Comparison of ENCODE assay signal across 31 cellular contexts in genomic region chr12:70667253-70667652, GRCh38. TPM values are rescaled to one million over a fixed set of nuclear protein-coding genes. Genes with fewer than 3 reads are reported as not detected.
DNase-seq lines count a peak whose midpoint lies in the region; ATAC-seq, FAIRE-seq and TF ChIP-seq lines count a peak whose summit lies in the region.
"Had no signal": no experiment of that assay in that cellular context is flagged by ENCODE, and none has a peak within 500 bp of the region (broad histone marks: within the 10 kb centered on the region; RNA-seq: fewer than 3 reads in every experiment).

No MANE protein-coding gene starts in this region.

- H3K4me3 ChIP-seq in HepG2 (replicated peaks in 1 of 3; ENCODE audit: insufficient read depth in 1 of 3, low read depth in 2 of 3, low read length in 3 of 3) (no peak overlapping the region), right lobe of liver (no peak overlapping the region), IMR-90 (ENCODE audit: insufficient read depth, low read depth, low read length) (no peak overlapping the region), H1 (ENCODE audit: extremely low read depth in 1 of 4, insufficient read depth in 2 of 4, low read depth in 3 of 4, low read length in 4 of 4) (no peak overlapping the region), neuronal stem cell (ENCODE audit: low read length in 2 of 2) (no peak overlapping the region), endodermal cell (ENCODE audit: low read length) (no peak overlapping the region)
- H3K4me3 ChIP-seq: BLaER1, GM12878 had no signal

- no peak overlapping the region for H3K56ac ChIP-seq in IMR-90 (ENCODE audit: extremely low read depth, insufficient read depth, low read length)
- H3K56ac ChIP-seq in H1 (replicated peaks; ENCODE audit: insufficient read length, low read depth, low read length), result no peak overlapping the region

- in situ Hi-C loops in HepG2 (cut with HindIII; ENCODE audit: extremely low pct_ligation_motif_present, low pct_unique_long_range_greater_than_20kb), result no loop called here
- in situ Hi-C loops in IMR-90 (cut with MboI; ENCODE audit: low sequenced_read_pairs), result no loop called here

- H3K4me1 ChIP-seq in HepG2 (ENCODE audit: insufficient read depth, low read length) (no peaks in the 10 kb centered on the region), right lobe of liver (no peaks in the 10 kb centered on the region), IMR-90 (ENCODE audit: control insufficient read depth, insufficient read depth, low read length) (no peaks in the 10 kb centered on the region), H1 (replicated peaks in 1 of 4; ENCODE audit: control insufficient read depth in 3 of 4, insufficient read depth in 4 of 4, low read length in 3 of 4) (peaks cover 0 to 8% (median 5%) of the 10 kb centered on the region in 4 experiments; a peak in 5 of 7 replicates), neuronal stem cell (ENCODE audit: control insufficient read depth in 2 of 2, insufficient read depth in 1 of 2, low read depth in 1 of 2, low read length in 2 of 2) (peaks cover 0 to 9% of the 10 kb centered on the region in 2 donors), endodermal cell (ENCODE audit: control insufficient read depth, insufficient read depth, low read length) (no peaks in the 10 kb centered on the region)
- H3K4me1 ChIP-seq: BLaER1 had no signal

- FAIRE-seq in HepG2 (lab: Jason Lieb, UNC) (no peak), H1 (lab: Jason Lieb, UNC) (no peak)
- FAIRE-seq: GM12878, GM12892, GM18507, GM19239 had no signal

- POLR2A ChIA-PET in HepG2 (lab: Yijun Ruan, JAX) (no interaction called here), IMR-90 (lab: Charles Lee; ENCODE audit: unreplicated experiment) (no interaction called here), H1 (lab: Charles Lee; ENCODE audit: partially characterized antibody) (no interaction called here)

- TF ChIP-seq EP300 in HepG2 (IDR thresholded peaks at IDR 0.05; ENCODE audit: low read depth in 2 of 2, low read length in 2 of 2) (no peak), HepG2 (CRISPR knock-in tag; IDR thresholded peaks at IDR 0.05; ENCODE audit: borderline replicate concordance) (no peak), H1 (IDR thresholded peaks at IDR 0.05; ENCODE audit: borderline replicate concordance in 1 of 2, low read depth in 2 of 2, low read length in 2 of 2) (no peak)

- H3K18ac ChIP-seq in IMR-90 (ENCODE audit: low read depth, low read length) (no peak overlapping the region), H1 (ENCODE audit: extremely low read depth, low read length) (no peak overlapping the region), neuronal stem cell (ENCODE audit: low read length) (no peak overlapping the region)

- H3K9ac ChIP-seq in HepG2 (ENCODE audit: insufficient read depth, low read depth, low read length) (no peak overlapping the region), IMR-90 (ENCODE audit: low read depth, low read length) (no peak overlapping the region), H1 (replicated peaks in 1 of 4; ENCODE audit: extremely low read depth in 1 of 4, low read depth in 3 of 4, low read length in 3 of 4) (no peak overlapping the region), neuronal stem cell (ENCODE audit: low read depth, low read length, poor library complexity) (no peak overlapping the region), endodermal cell (ENCODE audit: extremely low read depth, low read length, poor library complexity, severe bottlenecking) (no peak overlapping the region)
- H3K9ac ChIP-seq: BLaER1 had no signal

- H2BK20ac ChIP-seq in IMR-90 (ENCODE audit: low read depth, low read length), result no peak overlapping the region
- 0 out of 2 replicates have a peak overlapping the region, but pooled peaks have one; percentile 72 for H2BK20ac ChIP-seq in H1 (ENCODE audit: low read length)

- H3K79me1 ChIP-seq in IMR-90 (ENCODE audit: low read depth in 1 of 2, low read length in 2 of 2) (no peaks in the 10 kb centered on the region), H1 (ENCODE audit: low read depth, low read length) (no peaks in the 10 kb centered on the region), neuronal stem cell (ENCODE audit: low read depth, low read length) (no peaks in the 10 kb centered on the region)

- H2BK15ac ChIP-seq in IMR-90 (ENCODE audit: low read depth, low read length) (no peak overlapping the region), H1 (ENCODE audit: low read length) (no peak overlapping the region; the same call in 1 of the 2 replicates), neuronal stem cell (ENCODE audit: low read length) (no peak overlapping the region)

- H2AK9ac ChIP-seq in IMR-90 (replicated peaks; ENCODE audit: low read depth, low read length, poor library complexity), result peak overlapping the region; percentile 13

- intact Hi-C loops in HepG2 (cut with micrococcal nuclease; ENCODE audit: unreplicated experiment), result no loop called here
- intact Hi-C loops in right lobe of liver (cut with DNase I), result no loop called here
- intact Hi-C loops in IMR-90 (cut with micrococcal nuclease), result no loop called here

- H2BK5ac ChIP-seq in IMR-90 (ENCODE audit: low read depth, low read length, poor library complexity, severe bottlenecking) (no peak overlapping the region), H1 (ENCODE audit: low read depth, low read length) (no peak overlapping the region), neuronal stem cell (ENCODE audit: low read length) (no peak overlapping the region)

- no peaks in the 10 kb centered on the region for H4K20me1 ChIP-seq in HepG2 (ENCODE audit: insufficient read depth, low read length)
- H4K20me1 ChIP-seq in IMR-90 (ENCODE audit: insufficient read depth, low read length), result no peaks in the 10 kb centered on the region
- no peaks in the 10 kb centered on the region for H4K20me1 ChIP-seq in H1 (replicated peaks in 1 of 2; ENCODE audit: control insufficient read depth in 1 of 2, insufficient read depth in 2 of 2, low read length in 2 of 2)
- H4K20me1 ChIP-seq: BLaER1 had no signal

- ATAC-seq in HepG2 (no peak), right lobe of liver (no peak), IMR-90 (ENCODE audit: low read depth) (no peak)
- ATAC-seq: GM12878 had no signal

- H3K4me2 ChIP-seq in HepG2 (ENCODE audit: low read depth, low read length), result no peak overlapping the region
- H3K4me2 ChIP-seq in IMR-90 (ENCODE audit: low read depth, low read length), result no peak overlapping the region
- no peak overlapping the region for H3K4me2 ChIP-seq in H1 (ENCODE audit: insufficient read depth in 1 of 2, low read depth in 2 of 2, low read length in 2 of 2)
- H3K4me2 ChIP-seq in neuronal stem cell (ENCODE audit: insufficient read depth, low read length, poor library complexity, severe bottlenecking), result no peak overlapping the region
- H3K4me2 ChIP-seq: BLaER1 had no signal

- WGBS in HepG2 (ENCODE audit: low lambda C conversion rate), result 25% methylated on average over 2 of the region's 2 CpGs
- WGBS in right lobe of liver (ENCODE audit: insufficient coverage, low coverage, low lambda C conversion rate, missing lambda C conversion rate), result 35% methylated on average over 2 of the region's 2 CpGs
- 71% methylated on average over 1 of the region's 2 CpGs; no CpG with 5 or more reads in 1 of the 2 experiments for WGBS in IMR-90 (ENCODE audit: extremely low coverage in 2 of 2, insufficient read length in 1 of 2), 2 experiments
- 93% methylated on average over 2 of the region's 2 CpGs; no CpG with 5 or more reads in 1 of the 2 experiments for WGBS in H1 (ENCODE audit: extremely low coverage in 1 of 2, insufficient coverage in 1 of 2, insufficient read length in 1 of 2, insufficient replicate concordance in 2 of 2, low coverage in 1 of 2, low lambda C conversion rate in 2 of 2, missing lambda C conversion rate in 1 of 2), 2 experiments
- WGBS in neuronal stem cell (ENCODE audit: extremely low coverage in 2 of 2, insufficient read length in 2 of 2, insufficient replicate concordance in 1 of 2), 2 donors, result no CpG with 5 or more reads among the region's 2 CpGs
- 92% methylated on average over 2 of the region's 2 CpGs; no CpG with 5 or more reads in 1 of the 2 experiments for WGBS in endodermal cell (ENCODE audit: insufficient coverage in 1 of 2, insufficient read length in 1 of 2), 2 experiments

- H3K9me1 ChIP-seq in IMR-90 (ENCODE audit: insufficient read depth, low read length), result no peaks in the 10 kb centered on the region

- H2BK120ac ChIP-seq in IMR-90 (ENCODE audit: low read depth, low read length) (no peak overlapping the region), H1 (replicated peaks; ENCODE audit: low read depth, low read length) (no peak overlapping the region), neuronal stem cell (ENCODE audit: low read depth, low read length) (no peak overlapping the region)

- no peak overlapping the region for H3K14ac ChIP-seq in IMR-90 (replicated peaks; ENCODE audit: low read depth, low read length)
- H3K14ac ChIP-seq in H1 (ENCODE audit: insufficient read length), result no peak overlapping the region
- no peak overlapping the region for H3K14ac ChIP-seq in neuronal stem cell (ENCODE audit: low read length)

- DNase-seq in HepG2 (ENCODE audit: low spot score) (no peak), right lobe of liver (no peak), IMR-90 (no peak), H1 (ENCODE audit: low read depth in 1 of 2, low spot score in 2 of 2) (no peak), neuronal stem cell (ENCODE audit: low spot score) (no peak), endodermal cell (no peak), NCI-H128 (lab: John Stamatoyannopoulos, UW; ENCODE audit: unreplicated experiment) (no peak)
- DNase-seq in activated CD4-positive, alpha-beta T cell treated with anti-CD3 and anti-CD28 coated beads, Interleukin-2, amount 50 U/mL, for 48 hours, result no peak
- DNase-seq: ACHN; BE2C; C1 segment of cervical spinal cord; CD4-positive, alpha-beta memory T cell; CD4-positive, CD25-positive, alpha-beta regulatory T cell; CD8-positive, alpha-beta memory T cell; COR-L47; DMS 273 treated with DMSO at 0.1 percent for 48 hours; DMS153; DMS53; DMS79; DND-41; EL; GDM1 had no signal

- BruUV-seq in HepG2 (replicated peaks; lab: Mats Ljungman, UMichigan) (no TSS peak), IMR-90 (replicated peaks; lab: Mats Ljungman, UMichigan) (no TSS peak)

- no peaks in the 10 kb centered on the region for H3K27me3 ChIP-seq in HepG2 (ENCODE audit: control insufficient read depth in 1 of 2, insufficient read depth in 2 of 2, low read length in 2 of 2)
- H3K27me3 ChIP-seq in right lobe of liver, result no peaks in the 10 kb centered on the region
- H3K27me3 ChIP-seq in IMR-90 (ENCODE audit: control insufficient read depth, insufficient read depth, low read length), result no peaks in the 10 kb centered on the region
- H3K27me3 ChIP-seq in H1 (replicated peaks in 1 of 4; ENCODE audit: control insufficient read depth in 3 of 4, extremely low read depth in 1 of 4, insufficient read depth in 3 of 4, low read length in 3 of 4), result no peaks in the 10 kb centered on the region
- no peaks in the 10 kb centered on the region for H3K27me3 ChIP-seq in neuronal stem cell (ENCODE audit: control insufficient read depth in 3 of 3, insufficient read depth in 3 of 3, low read depth in 1 of 3, low read length in 3 of 3)
- no peaks in the 10 kb centered on the region for H3K27me3 ChIP-seq in endodermal cell (ENCODE audit: control insufficient read depth, insufficient read depth, low read length, poor library complexity, severe bottlenecking)
- H3K27me3 ChIP-seq: BE2C, BLaER1 had no signal

- H3K27ac ChIP-seq in HepG2 (ENCODE audit: extremely low read length, insufficient read depth, low read length) (no peak overlapping the region), right lobe of liver (no peak overlapping the region), IMR-90 (ENCODE audit: insufficient read depth, low read length) (no peak overlapping the region), H1 (ENCODE audit: low read depth, low read length) (no peak overlapping the region), neuronal stem cell (replicated peaks; ENCODE audit: low read length) (no peak overlapping the region), endodermal cell (ENCODE audit: low read depth, low read length) (no peak overlapping the region)
- H3K27ac ChIP-seq: 22Rv1, BLaER1 had no signal

- H4K8ac ChIP-seq in IMR-90 (ENCODE audit: low read depth in 2 of 2, low read length in 2 of 2) (no peak overlapping the region), H1 (ENCODE audit: extremely low read depth, insufficient read depth, low read length) (no peak overlapping the region), neuronal stem cell (ENCODE audit: low read depth, low read length) (no peak overlapping the region)

- H3K27ac Mint-ChIP-seq in endodermal cell, result no peak overlapping the region
- H3K27ac Mint-ChIP-seq: CD4-positive, alpha-beta memory T cell; CD4-positive, CD25-positive, alpha-beta regulatory T cell had no signal

- H2AFZ ChIP-seq in HepG2 (ENCODE audit: low read length) (no peak overlapping the region), IMR-90 (replicated peaks; ENCODE audit: low read length, poor library complexity) (no peak overlapping the region), H1 (ENCODE audit: low read length) (no peak overlapping the region), neuronal stem cell (ENCODE audit: low read length) (no peak overlapping the region)

- H2BK12ac ChIP-seq in H1 (ENCODE audit: low read depth, low read length), result no peak overlapping the region
- no peak overlapping the region for H2BK12ac ChIP-seq in neuronal stem cell (ENCODE audit: low read length)

- dilution Hi-C loops in IMR-90 (cut with HindIII; ENCODE audit: low sequenced_read_pairs, unreplicated experiment), result no loop called here

- H3K9me3 Mint-ChIP-seq in endodermal cell, result no peaks in the 10 kb centered on the region
- H3K9me3 Mint-ChIP-seq: CD4-positive, alpha-beta memory T cell; CD4-positive, CD25-positive, alpha-beta regulatory T cell; CD8-positive, alpha-beta memory T cell had no signal

- H3K4me1 Mint-ChIP-seq in endodermal cell, result peaks cover 9% of the 10 kb centered on the region
- H3K4me1 Mint-ChIP-seq: CD14-positive monocyte; CD4-positive, alpha-beta memory T cell; CD4-positive, CD25-positive, alpha-beta regulatory T cell; CD8-positive, alpha-beta memory T cell had no signal

- H3K23me2 ChIP-seq in H1 (ENCODE audit: low read depth, low read length), result no peaks in the 10 kb centered on the region

- no peak overlapping the region for H3K23ac ChIP-seq in IMR-90 (ENCODE audit: low read depth, low read length)
- no peak overlapping the region for H3K23ac ChIP-seq in H1 (ENCODE audit: insufficient read length)
- peak overlapping the region; percentile 86 for H3K23ac ChIP-seq in neuronal stem cell (ENCODE audit: low read depth, low read length, poor library complexity)

- CTCF ChIA-PET in HepG2 (lab: Yijun Ruan, JAX; ENCODE audit: low intra/inter-chr PET ratio, low total read pairs), result no interaction called here
- CTCF ChIA-PET in IMR-90 (lab: Yijun Ruan, JAX), result no interaction called here
- CTCF ChIA-PET in H1 (lab: Charles Lee; ENCODE audit: partially characterized antibody), result no interaction called here

- H2AK5ac ChIP-seq in IMR-90 (ENCODE audit: low read depth, low read length) (no peak overlapping the region), H1 (ENCODE audit: low read depth, low read length) (no peak overlapping the region), neuronal stem cell (ENCODE audit: low read depth, low read length) (no peak overlapping the region)

- no peak overlapping the region for H3K4me3 Mint-ChIP-seq in endodermal cell
- H3K4me3 Mint-ChIP-seq: CD14-positive monocyte; CD4-positive, alpha-beta memory T cell; CD4-positive, CD25-positive, alpha-beta regulatory T cell; CD8-positive, alpha-beta memory T cell had no signal

- H3K4ac ChIP-seq in IMR-90 (ENCODE audit: low read depth, low read length), result no peak overlapping the region
- H3K4ac ChIP-seq in H1 (replicated peaks; ENCODE audit: insufficient read length, low read depth, low read length), result no peak overlapping the region
- H3K4ac ChIP-seq in neuronal stem cell (ENCODE audit: low read length), result no peak overlapping the region

- H4K91ac ChIP-seq in IMR-90 (ENCODE audit: insufficient read depth, low read depth, low read length), result no peak overlapping the region
- H4K91ac ChIP-seq in H1 (replicated peaks; ENCODE audit: insufficient read length, low read length), result no peak overlapping the region
- peak overlapping the region; percentile 59 for H4K91ac ChIP-seq in neuronal stem cell (ENCODE audit: low read depth, low read length, poor library complexity)

- no peak for TF ChIP-seq RAD21 in HepG2 (CRISPR knock-in tag; IDR thresholded peaks at IDR 0.05)
- no peak for TF ChIP-seq RAD21 in IMR-90 (IDR thresholded peaks at IDR 0.05; ENCODE audit: low read length)
- no peak for TF ChIP-seq RAD21 in H1 (IDR thresholded peaks at IDR 0.05 in 1 of 2, conservative IDR thresholded peaks at IDR 0.05 in 1 of 2; ENCODE audit: low read depth in 2 of 2, low read length in 2 of 2)

- TF ChIP-seq CTCF in HepG2 (CRISPR knock-in tag; IDR thresholded peaks at IDR 0.05) (no peak), right lobe of liver (IDR thresholded peaks at IDR 0.05) (no peak), IMR-90 (conservative IDR thresholded peaks at IDR 0.05; ENCODE audit: low read depth, low read length) (no peak), H1 (IDR thresholded peaks at IDR 0.05; ENCODE audit: control extremely low read depth in 1 of 3, insufficient read depth in 1 of 3, low read depth in 1 of 3, low read length in 3 of 3) (no peak), endodermal cell (conservative IDR thresholded peaks at IDR 0.05) (no peak)

- H3K9me3 ChIP-seq in HepG2 (ENCODE audit: low read length) (no peaks in the 10 kb centered on the region), right lobe of liver (no peaks in the 10 kb centered on the region), IMR-90 (ENCODE audit: control insufficient read depth, insufficient read depth, low read length) (no peaks in the 10 kb centered on the region), H1 (ENCODE audit: insufficient read depth in 2 of 2, low read depth in 1 of 2, low read length in 1 of 2) (no peaks in the 10 kb centered on the region), neuronal stem cell (replicated peaks in 1 of 2; ENCODE audit: control insufficient read depth in 2 of 2, insufficient read depth in 1 of 2, low read depth in 1 of 2, low read length in 2 of 2) (no peaks in the 10 kb centered on the region), endodermal cell (ENCODE audit: control insufficient read depth, low read length) (no peaks in the 10 kb centered on the region)
- H3K9me3 ChIP-seq: BE2C, BLaER1 had no signal

- H3K79me2 ChIP-seq in HepG2 (ENCODE audit: insufficient read depth, low read length) (no peaks in the 10 kb centered on the region), H1 (ENCODE audit: control insufficient read depth in 1 of 2, insufficient read depth in 2 of 2, low read length in 2 of 2) (no peaks in the 10 kb centered on the region)

- H3K36me3 Mint-ChIP-seq in endodermal cell (ENCODE audit: low read depth), result no peaks in the 10 kb centered on the region
- H3K36me3 Mint-ChIP-seq: CD14-positive monocyte; CD4-positive, alpha-beta memory T cell; CD4-positive, CD25-positive, alpha-beta regulatory T cell; CD8-positive, alpha-beta memory T cell had no signal

- H3K36me3 ChIP-seq in HepG2 (replicated peaks in 1 of 2; ENCODE audit: control insufficient read depth in 1 of 2, insufficient read depth in 2 of 2, low read length in 2 of 2), result no peaks in the 10 kb centered on the region
- no peaks in the 10 kb centered on the region for H3K36me3 ChIP-seq in right lobe of liver
- H3K36me3 ChIP-seq in IMR-90 (ENCODE audit: control insufficient read depth, insufficient read depth, low read length), result no peaks in the 10 kb centered on the region
- no peaks in the 10 kb centered on the region for H3K36me3 ChIP-seq in H1 (ENCODE audit: control insufficient read depth in 2 of 4, insufficient read depth in 4 of 4, low read length in 3 of 4)
- H3K36me3 ChIP-seq in neuronal stem cell (replicated peaks in 1 of 2; ENCODE audit: control insufficient read depth in 2 of 2, insufficient read depth in 2 of 2, low read length in 2 of 2), result no peaks in the 10 kb centered on the region
- H3K36me3 ChIP-seq in endodermal cell (ENCODE audit: control insufficient read depth, insufficient read depth, low read length), result no peaks in the 10 kb centered on the region
- H3K36me3 ChIP-seq: BLaER1 had no signal

- H4K5ac ChIP-seq in IMR-90 (ENCODE audit: low read depth, low read length) (no peak overlapping the region), H1 (ENCODE audit: insufficient read length, low read depth, low read length) (no peak overlapping the region)

- TF ChIP-seq POLR2A in HepG2 (IDR thresholded peaks at IDR 0.05; ENCODE audit: insufficient read depth in 1 of 2, low read depth in 2 of 2, low read length in 2 of 2) (no peak), right lobe of liver (IDR thresholded peaks at IDR 0.05) (no peak), IMR-90 (IDR thresholded peaks at IDR 0.05; ENCODE audit: low read depth, low read length) (no peak), H1 (IDR thresholded peaks at IDR 0.05; ENCODE audit: control extremely low read depth in 1 of 2, low read depth in 2 of 2, low read length in 2 of 2) (no peak)

- no peaks in the 10 kb centered on the region for H3K27me3 Mint-ChIP-seq in endodermal cell (ENCODE audit: insufficient read depth)
- H3K27me3 Mint-ChIP-seq: CD4-positive, CD25-positive, alpha-beta regulatory T cell; CD8-positive, alpha-beta memory T cell had no signal

RNA-seq across cellular contexts. Expression of gene PTPRB, which starts 30.0 kb away (rescaled TPM):
- total RNA-seq in HepG2 (2016; rRNA removed; fragmentation: Illumina TruSeq; extraction: Trizol) (0.02 TPM in 1 of 2 replicates, not detected in the other), right lobe of liver (10 to 100 TPM; 12.7 to 35.9 (median 16.9) TPM), IMR-90 (2012; rRNA removed) (5.3 and 6.5 TPM in 2 replicates), endodermal cell (under 1 TPM in 1 of 2 donors, not detected in 1; 0.22 TPM)
- not detected in 2 replicates for total RNA-seq in HepG2 (2016; cell fraction: cytosol; rRNA removed; fragmentation: Illumina TruSeq; extraction: Trizol; ENCODE audit: low read depth)
- under 0.01 TPM in 1 of 2 replicates, not detected in the other for total RNA-seq in HepG2 (2016; cell fraction: insoluble cytoplasmic fraction; rRNA removed; fragmentation: Illumina TruSeq; extraction: Trizol)
- not detected in 2 replicates for total RNA-seq in HepG2 (2016; cell fraction: membrane; rRNA removed; fragmentation: Illumina TruSeq; extraction: Trizol)
- total RNA-seq in HepG2 (2016; cell fraction: nucleus; rRNA removed; fragmentation: Illumina TruSeq; extraction: Trizol), result not detected in 2 replicates
- polyA plus RNA-seq in HepG2 (2011; rRNA removed) (0.05 and 0.07 TPM in 2 replicates), IMR-90 (2012; rRNA removed) (3.7 and 4.1 TPM in 2 replicates), H1 (2011; rRNA removed) (0.14 and 0.36 TPM in 2 replicates)
- 0.03 and 0.04 TPM in 2 replicates for polyA plus RNA-seq in HepG2 (2011; cell fraction: cytosol; rRNA removed)
- 0.05 and 0.12 TPM in 2 replicates for polyA plus RNA-seq in HepG2 (2011; cell fraction: nucleus; rRNA removed)
- 0.16 and 0.24 TPM in 2 replicates for polyA plus RNA-seq in HepG2 (2012)
- not detected in 2 replicates for polyA plus RNA-seq in HepG2 (2016; cell fraction: cytosol; fragmentation: Illumina TruSeq; extraction: Trizol; ENCODE audit: low read depth)
- 0.02 TPM in 1 of 2 replicates, not detected in the other for polyA plus RNA-seq in HepG2 (2016; cell fraction: insoluble cytoplasmic fraction; fragmentation: Illumina TruSeq; extraction: Trizol; ENCODE audit: low read depth)
- not detected in 2 replicates for polyA plus RNA-seq in HepG2 (2016; cell fraction: membrane; fragmentation: Illumina TruSeq; extraction: Trizol; ENCODE audit: low read depth)
- not detected in 2 replicates for polyA plus RNA-seq in HepG2 (2016; cell fraction: nucleus; fragmentation: Illumina TruSeq; extraction: Trizol; ENCODE audit: insufficient read depth, low read depth)
- polyA minus RNA-seq in HepG2 (2011; rRNA and poly(A)+ RNA removed; ENCODE audit: low replicate concordance), result 0.24 and 2.9 TPM in 2 replicates
- polyA minus RNA-seq in HepG2 (2011; cell fraction: cytosol; rRNA and poly(A)+ RNA removed), result 0.10 TPM in 1 of 2 replicates, not detected in the other
- 0.39 and 0.75 TPM in 2 replicates for polyA minus RNA-seq in HepG2 (2011; cell fraction: nucleus; rRNA and poly(A)+ RNA removed)
- polyA plus RNA-seq in IMR-90 (2012; cell fraction: cytosol; rRNA removed), result 1.3 TPM in 2 replicates
- polyA plus RNA-seq in IMR-90 (2012; cell fraction: nucleus; rRNA removed; ENCODE audit: low replicate concordance), result 2.0 and 6.4 TPM in 2 replicates
- total RNA-seq in H1 (2021; fragmentation: NEBNext Ultra II Directional; extraction: Animal tissue kit (Norgen Biotek cat#: 25700)), result 0.58 and 1.1 TPM in 2 replicates
- 0.31 TPM for polyA plus RNA-seq in H1 (2011; cell fraction: cytosol; rRNA removed)
- polyA plus RNA-seq in H1 (2011; cell fraction: nucleus; rRNA removed), result 0.44 TPM
- polyA plus RNA-seq in H1 (2012, experiment 1 of 2), result 0.62 to 0.74 TPM (median 0.69 TPM) in 4 replicates
- 0.18 TPM for polyA plus RNA-seq in H1 (2012, experiment 2 of 2)
- 1.7 TPM for polyA plus RNA-seq in H1 (2013, experiment 1 of 2)
- polyA plus RNA-seq in H1 (2013, experiment 2 of 2), result 1.7 TPM
- 0.98 and 2.0 TPM in 2 replicates for polyA minus RNA-seq in H1 (2011; rRNA and poly(A)+ RNA removed)
- polyA minus RNA-seq in H1 (2011; cell fraction: cytosol; rRNA and poly(A)+ RNA removed), result 0.44 TPM
- polyA minus RNA-seq in H1 (2011; cell fraction: nucleus; rRNA and poly(A)+ RNA removed), result 1.00 TPM
- 0.03 TPM for polyA plus RNA-seq in neuronal stem cell (2013, experiment 1 of 2)
- polyA plus RNA-seq in neuronal stem cell (2013, experiment 2 of 2), result 0.03 TPM
- 0.25 TPM for polyA plus RNA-seq in endodermal cell (2013, experiment 1 of 2)
- 0.37 TPM for polyA plus RNA-seq in endodermal cell (2013, experiment 2 of 2)
- total RNA-seq: A673; CD4-positive, alpha-beta memory T cell; CD4-positive, CD25-positive, alpha-beta regulatory T cell; CD8-positive, alpha-beta memory T cell; G401 had no signal
- polyA plus RNA-seq: CD14-positive monocyte; CD4-positive, alpha-beta memory T cell; CD4-positive, CD25-positive, alpha-beta regulatory T cell; CD8-positive, alpha-beta memory T cell had no signal

Comparison
In these comparisons a context has a peak if more than half of its experiments do, and no peak if none do; other contexts are left out.
1. Of the 41 proteins assayed by ChIP-seq in both HepG2 and H1: peak only in HepG2: MAFK; only in H1: none; in both: none; in neither: 40.